30 cellular contexts compared by ENCODE assay signal in genomic region chr11:28339488-28339887, GRCh38.
"Had no signal": no experiment of that assay in that cellular context is flagged by ENCODE, and none has a peak within 500 bp of the region (broad histone marks: within the 10 kb centered on the region; RNA-seq: fewer than 3 reads in every experiment).

No MANE protein-coding gene starts in this region.

- ATAC-seq: activated CD8-positive, alpha-beta T cell treated with anti-CD3 and anti-CD28 coated beads for 36 hours; activated naive CD8-positive, alpha-beta T cell treated with anti-CD3 and anti-CD28 coated beads, Interleukin-2, amount 50 U/mL, for 24 hours; activated T-cell treated with anti-CD3 and anti-CD28 coated beads, Interleukin-2, amount 50 U/mL, for 4 hours; activated T-cell treated with anti-CD3 and anti-CD28 coated beads, Interleukin-2, amount 50 U/mL, for 72 hours; activated T-helper 17 cell treated with anti-CD3 and anti-CD28 coated beads, Interleukin-2, amount 50 U/mL, for 72 hours had no signal

- H3K36me3 ChIP-seq: adrenal gland, ascending aorta, cardiac muscle cell, colonic mucosa had no signal

- H3K4me3 ChIP-seq: adrenal gland, ascending aorta, cardiac muscle cell, colonic mucosa had no signal

- H3K4me1 ChIP-seq: adrenal gland, ascending aorta, colonic mucosa had no signal

- DNase-seq: activated B cell treated with CpG ODN at 0.5 μM for 24 hours; activated CD4-positive, alpha-beta memory T cell treated with anti-CD3 and anti-CD28 coated beads for 36 hours; activated CD4-positive, alpha-beta T cell treated with anti-CD3 and anti-CD28 coated beads for 4 hours; activated CD4-positive, alpha-beta T cell treated with anti-CD3 and anti-CD28 coated beads, Interleukin-2, amount 10 ng/mL, durations not matched to agents 24 days and 14 days; activated CD4-positive, alpha-beta T cell treated with anti-CD3 and anti-CD28 coated beads, Interleukin-2, amount 50 U/mL, for 1 hour; activated CD4-positive, alpha-beta T cell treated with anti-CD3 and anti-CD28 coated beads, Interleukin-2, amount 50 U/mL, for 4 hours; activated CD4-positive, CD25-positive, alpha-beta regulatory T cell treated with anti-CD3 and anti-CD28 coated beads, Interleukin-2, amount 50 U/mL, for 72 hours; activated CD8-positive, alpha-beta memory T cell treated with anti-CD3 and anti-CD28 coated beads, Interleukin-2, amount 50 U/mL, for 4 hours; activated CD8-positive, alpha-beta T cell treated with anti-CD3 and anti-CD28 coated beads for 36 hours; activated gamma-delta T cell; activated naive CD4-positive, alpha-beta T cell treated with anti-CD3 and anti-CD28 coated beads, Interleukin-2, amount 10 ng/mL, durations not matched to agents 7 days and 5 days; activated naive CD4-positive, alpha-beta T cell treated with Interleukin-2 at 50 U/mL for 16 hours; activated naive CD8-positive, alpha-beta T cell treated with anti-CD3 and anti-CD28 coated beads, Interleukin-2, amount 10 ng/mL, durations not matched to agents 7 days and 5 days; activated naive CD8-positive, alpha-beta T cell treated with anti-CD3 and anti-CD28 coated beads, Interleukin-2, amount 50 U/mL, for 24 hours; activated T-cell treated with anti-CD3 and anti-CD28 coated beads for 4 hours; activated T-cell treated with anti-CD3 and anti-CD28 coated beads, Interleukin-2, amount 50 U/mL, for 1 hour; activated T-cell treated with anti-CD3 and anti-CD28 coated beads, Interleukin-2, amount 50 U/mL, for 4 hours; activated T-cell treated with anti-CD3 and anti-CD28 coated beads, Interleukin-2, amount 50 U/mL, for 72 hours; adrenal gland; amygdala; anterior cingulate cortex; caudate nucleus; cerebellar nuclear complex; colonic mucosa; T-helper 2 cell; T-helper 9 cell had no signal

- H3K27ac ChIP-seq: adrenal gland, ascending aorta, cardiac muscle cell, colonic mucosa, VCaP had no signal

- H3K9me3 ChIP-seq: colonic mucosa had no signal
